Comparison of ENCODE assay signal across 13 cellular contexts in the genomic region with DNA sequence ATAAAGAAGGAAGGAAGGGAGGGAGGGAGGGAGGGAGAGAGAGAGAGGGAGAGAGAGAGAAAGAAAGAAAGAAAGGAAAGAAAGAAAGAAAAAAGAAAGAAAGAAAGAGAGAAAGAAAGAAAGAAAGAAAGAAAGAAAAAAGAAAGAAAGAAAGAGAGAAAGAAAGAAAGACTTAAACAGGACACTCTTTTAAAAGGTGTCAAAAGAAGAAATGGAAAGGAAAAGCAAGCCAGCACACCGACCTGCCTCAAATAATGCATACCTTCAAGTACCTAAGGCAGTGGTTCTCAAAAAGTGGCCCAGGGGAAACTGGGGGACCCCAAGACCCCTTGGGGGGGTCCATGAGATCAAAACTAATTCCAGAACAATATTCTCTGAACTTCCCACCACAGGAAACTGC. TPM values are rescaled to one million over a fixed set of nuclear protein-coding genes. Genes with fewer than 3 reads are reported as not detected.
DNase-seq lines count a peak whose midpoint lies in the region; ATAC-seq and TF ChIP-seq lines count a peak whose summit lies in the region.
"Not testable (repeated sequence)": the region's sequence is repeated elsewhere in the genome, so short reads cannot be mapped to it uniquely, and the experiment has no call there.
"Had no signal": no experiment of that assay in that cellular context is flagged by ENCODE, and none has a peak within 500 bp of the region (broad histone marks: within the 10 kb centered on the region; RNA-seq: fewer than 3 reads in every experiment).

No MANE protein-coding gene starts in this region.

- not testable (repeated sequence) for H3K36me3 ChIP-seq in BLaER1; OCI-LY3 (replicated peaks; ENCODE audit: low read depth, low read length)

- in situ Hi-C loops in GM13976 (cut with MboI; ENCODE audit: low sequenced_read_pairs, unreplicated experiment): loop anchor here (5.0 kb wide), 1 partner anchor 132 kb away; no protein-coding TSS in a partner anchor

- not testable (repeated sequence) for H2AFZ ChIP-seq in OCI-LY3 (ENCODE audit: low read depth, low read length)

- not testable (repeated sequence) for H3K27me3 ChIP-seq in BLaER1
- H3K27me3 ChIP-seq in OCI-LY3 (ENCODE audit: low read depth, low read length): peaks cover 27% of the 10 kb centered on the region

- peak overlapping the region; percentile 49; the same call in 1 of the 2 replicates for H3K4me2 ChIP-seq in BLaER1
- H3K4me2 ChIP-seq in OCI-LY3 (ENCODE audit: low read length): 0 out of 2 replicates have a peak overlapping the region, but pooled peaks have one; percentile 11

- TF ChIP-seq CTCF in GM13976 (IDR thresholded peaks at IDR 0.05; ENCODE audit: borderline replicate concordance, control extremely low read depth, extremely low read depth, insufficient read depth, missing control alignments); OCI-LY3 (IDR thresholded peaks at IDR 0.05; ENCODE audit: low read depth, low read length); coronary artery (IDR thresholded peaks at IDR 0.05); endothelial cell (IDR thresholded peaks at IDR 0.05; ENCODE audit: unreplicated experiment): not testable (repeated sequence)

- not testable (repeated sequence) for H3K27ac ChIP-seq in BLaER1; OCI-LY3 (ENCODE audit: low read length); coronary artery

- not testable (repeated sequence) for H3K4me3 Mint-ChIP-seq in activated CD8-positive, alpha-beta T cell treated with anti-CD3 and anti-CD28 coated beads, Interleukin-2, amount 10 ng/mL, durations not matched to agents 7 days and 5 days; endothelial cell (ENCODE audit: unreplicated experiment)

- H3K9me3 Mint-ChIP-seq in activated CD8-positive, alpha-beta T cell treated with anti-CD3 and anti-CD28 coated beads, Interleukin-2, amount 10 ng/mL, durations not matched to agents 7 days and 5 days (ENCODE audit: insufficient read depth); endothelial cell (ENCODE audit: unreplicated experiment): not testable (repeated sequence)

- H3K79me2 ChIP-seq in OCI-LY3 (ENCODE audit: low read length): not testable (repeated sequence)

- not testable (repeated sequence) for H3K27ac Mint-ChIP-seq in activated CD8-positive, alpha-beta T cell treated with anti-CD3 and anti-CD28 coated beads, Interleukin-2, amount 10 ng/mL, durations not matched to agents 7 days and 5 days
- peak overlapping the region; percentile 52 for H3K27ac Mint-ChIP-seq in endothelial cell (ENCODE audit: unreplicated experiment)

- POLR2A ChIA-PET in activated CD8-positive, alpha-beta T cell treated with anti-CD3 and anti-CD28 coated beads, Interleukin-2, amount 10 ng/mL, durations not matched to agents 7 days and 5 days (lab: Charles Lee): not testable (repeated sequence)

- H3K36me3 Mint-ChIP-seq in activated CD8-positive, alpha-beta T cell treated with anti-CD3 and anti-CD28 coated beads, Interleukin-2, amount 10 ng/mL, durations not matched to agents 7 days and 5 days (ENCODE audit: low read depth); endothelial cell (ENCODE audit: low read depth, unreplicated experiment): not testable (repeated sequence)

- H3K4me3 ChIP-seq in BLaER1; OCI-LY3 (ENCODE audit: low read length); coronary artery: not testable (repeated sequence)

- peaks cover 44% of the 10 kb centered on the region for H3K4me1 ChIP-seq in BLaER1
- peaks cover 58% of the 10 kb centered on the region for H3K4me1 ChIP-seq in OCI-LY3 (ENCODE audit: low read length)

- H4K20me1 ChIP-seq in BLaER1; OCI-LY3 (ENCODE audit: insufficient read depth, low read length): not testable (repeated sequence)

- H3K27me3 Mint-ChIP-seq in activated CD8-positive, alpha-beta T cell treated with anti-CD3 and anti-CD28 coated beads, Interleukin-2, amount 10 ng/mL, durations not matched to agents 7 days and 5 days (ENCODE audit: low read depth): peaks cover 40% of the 10 kb centered on the region
- H3K27me3 Mint-ChIP-seq in endothelial cell (ENCODE audit: unreplicated experiment): not testable (repeated sequence)

- CTCF ChIA-PET in activated CD8-positive, alpha-beta T cell treated with anti-CD3 and anti-CD28 coated beads, Interleukin-2, amount 10 ng/mL, durations not matched to agents 7 days and 5 days (lab: Charles Lee): interaction anchor here (7.4 kb wide), 1 partner anchor 144 kb away, joined by 140 read pairs; no protein-coding TSS in a partner anchor

- H3K9ac ChIP-seq in BLaER1; OCI-LY3 (ENCODE audit: low read length): not testable (repeated sequence)

- H3K9me3 ChIP-seq in BLaER1; OCI-LY3 (ENCODE audit: insufficient read depth, low read length): not testable (repeated sequence)

- peaks cover 12% of the 10 kb centered on the region for H3K4me1 Mint-ChIP-seq in activated CD8-positive, alpha-beta T cell treated with anti-CD3 and anti-CD28 coated beads, Interleukin-2, amount 10 ng/mL, durations not matched to agents 7 days and 5 days (ENCODE audit: low read depth)
- peaks cover 31% of the 10 kb centered on the region for H3K4me1 Mint-ChIP-seq in endothelial cell (ENCODE audit: unreplicated experiment)

- DNase-seq in GM13976 (ENCODE audit: low spot score): peak; percentile 1
- DNase-seq in activated CD8-positive, alpha-beta T cell treated with anti-CD3 and anti-CD28 coated beads, Interleukin-2, amount 10 ng/mL, durations not matched to agents 7 days and 5 days: peak; percentile 7
- peak; percentile 7 for DNase-seq in coronary artery (ENCODE audit: low spot score)
- not testable (repeated sequence) for DNase-seq in endothelial cell (ENCODE audit: low spot score)
- DNase-seq in left lobe of liver (ENCODE audit: low spot score): peak; percentile 5

- not testable (repeated sequence) for ATAC-seq in activated CD8-positive, alpha-beta T cell treated with anti-CD3 and anti-CD28 coated beads, Interleukin-2, amount 10 ng/mL, durations not matched to agents 7 days and 5 days; left lobe of liver

RNA-seq across cellular contexts. Expression of gene PGLYRP4, which starts 1.9 kb away (rescaled TPM):
- not detected for total RNA-seq in activated CD8-positive, alpha-beta T cell treated with anti-CD3 and anti-CD28 coated beads, Interleukin-2, amount 10 ng/mL, durations not matched to agents 7 days and 5 days
- 1.7 TPM for total RNA-seq in endothelial cell (ENCODE audit: unreplicated experiment)
- total RNA-seq in left lobe of liver: not detected
- total RNA-seq: B cell; CD4-positive, alpha-beta memory T cell; GM23248; H1; H9 had no signal

RNA-seq across cellular contexts. Expression of gene S100A9, which starts 7.1 kb away (rescaled TPM):
- not detected for total RNA-seq in activated CD8-positive, alpha-beta T cell treated with anti-CD3 and anti-CD28 coated beads, Interleukin-2, amount 10 ng/mL, durations not matched to agents 7 days and 5 days
- 0.51 TPM for total RNA-seq in endothelial cell (ENCODE audit: unreplicated experiment)
- total RNA-seq in left lobe of liver: 36.3 TPM
- total RNA-seq: GM23248, H1, H9 had no signal

RNA-seq across cellular contexts. Expression of gene S100A12, which starts 24.9 kb away (rescaled TPM):
- not detected for total RNA-seq in activated CD8-positive, alpha-beta T cell treated with anti-CD3 and anti-CD28 coated beads, Interleukin-2, amount 10 ng/mL, durations not matched to agents 7 days and 5 days
- total RNA-seq in endothelial cell (ENCODE audit: unreplicated experiment): not detected
- total RNA-seq in left lobe of liver: 1.2 TPM
- total RNA-seq: B cell; Calu3; CD4-positive, alpha-beta memory T cell; GM23248; H1; H9 had no signal

RNA-seq across cellular contexts. Expression of gene PGLYRP3, which starts 37.8 kb away (rescaled TPM):
- total RNA-seq in activated CD8-positive, alpha-beta T cell treated with anti-CD3 and anti-CD28 coated beads, Interleukin-2, amount 10 ng/mL, durations not matched to agents 7 days and 5 days: not detected
- 1.1 TPM for total RNA-seq in endothelial cell (ENCODE audit: unreplicated experiment)
- total RNA-seq in left lobe of liver: not detected
- total RNA-seq: B cell; Calu3; CD4-positive, alpha-beta memory T cell; GM23248; H1; H9 had no signal

RNA-seq across cellular contexts. Expression of gene S100A8, which starts 40.3 kb away (rescaled TPM):
- total RNA-seq in activated CD8-positive, alpha-beta T cell treated with anti-CD3 and anti-CD28 coated beads, Interleukin-2, amount 10 ng/mL, durations not matched to agents 7 days and 5 days: not detected
- not detected for total RNA-seq in endothelial cell (ENCODE audit: unreplicated experiment)
- 23.7 TPM for total RNA-seq in left lobe of liver
- total RNA-seq: Calu3, GM23248, H1, H9 had no signal

Comparison
In these comparisons a context has a peak if more than half of its experiments do, and no peak if none do; other contexts are left out.
1. RNA of gene S100A9, which starts 7.1 kb away (total RNA-seq): 36.3 TPM in left lobe of liver (single experiment); 0.51 TPM in endothelial cell (single experiment) and not detected in activated CD8-positive, alpha-beta T cell treated with anti-CD3 and anti-CD28 coated beads, Interleukin-2, amount 10 ng/mL, durations not matched to agents 7 days and 5 days; every median in the first group is over 10 times any median in the second.